In the genomic region with DNA sequence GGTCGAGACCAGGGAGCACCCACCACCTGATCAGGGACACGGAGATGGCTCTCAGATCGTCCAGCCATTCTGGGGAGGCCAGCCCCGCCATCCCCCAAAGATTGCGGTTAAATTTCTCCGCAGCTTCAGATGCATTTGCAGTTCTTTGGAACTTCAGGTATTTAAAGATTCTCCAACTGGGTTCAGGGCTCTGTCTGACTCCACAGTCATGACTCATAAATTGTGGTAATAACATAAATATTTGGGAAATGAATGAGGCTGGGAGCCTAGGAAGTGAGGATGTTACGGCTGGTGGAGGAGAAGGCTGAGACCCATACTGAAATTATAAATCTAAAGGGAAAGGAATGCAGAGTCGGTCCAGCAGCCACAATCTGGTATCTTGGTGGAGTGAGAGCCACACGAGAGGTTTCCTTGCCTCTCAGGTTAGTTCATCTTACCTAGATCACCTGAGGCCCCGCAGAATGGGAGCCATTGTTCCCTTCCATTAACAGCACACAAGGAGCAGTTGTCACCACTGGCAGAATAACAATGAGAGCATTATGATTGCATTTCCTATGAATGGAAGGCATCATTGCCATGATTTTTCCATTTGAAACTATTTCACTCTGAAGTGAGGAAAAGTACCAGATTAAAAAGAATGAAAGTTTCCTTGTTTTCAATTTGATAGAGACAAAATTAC, we compare ENCODE assay signal across 11 cellular contexts. TPM values are rescaled to one million over a fixed set of nuclear protein-coding genes. Genes with fewer than 3 reads are reported as not detected.
DNase-seq lines count a peak whose midpoint lies in the region; ATAC-seq and TF ChIP-seq lines count a peak whose summit lies in the region.
"Had no signal": no experiment of that assay in that cellular context is flagged by ENCODE, and none has a peak within 500 bp of the region (broad histone marks: within the 10 kb centered on the region; RNA-seq: fewer than 3 reads in every experiment).

No MANE protein-coding gene starts in this region.

- H3K4me3 ChIP-seq in ACC112 (ENCODE audit: low read depth, low read length) (peak overlapping the region; percentile 55), iPS DF 6.9 (ENCODE audit: low read length) (no peak overlapping the region), spleen (no peak overlapping the region)

- peak overlapping the region; percentile 79 for H2AFZ ChIP-seq in ACC112 (ENCODE audit: low read length, unreplicated experiment)

- peak overlapping the region; percentile 86 for H3K27ac ChIP-seq in ACC112 (ENCODE audit: low read depth, low read length)
- H3K27ac ChIP-seq in iPS DF 6.9 (ENCODE audit: low read length): peak overlapping the region; percentile 88
- H3K27ac ChIP-seq in spleen: no peak overlapping the region

- DNase-seq in HT1080 (ENCODE audit: low read depth): peak; percentile 98
- peak; percentile 97 for DNase-seq in amniotic epithelial cell (ENCODE audit: low read depth)
- DNase-seq in iPS DF 6.9 (ENCODE audit: low read depth, low spot score): peak; percentile 94
- DNase-seq in spleen: no peak
- DNase-seq in cerebellar nuclear complex (lab: John Stamatoyannopoulos, UW): no peak
- DNase-seq in cardiac septum (ENCODE audit: low spot score): no peak
- DNase-seq: CD8-positive, alpha-beta T cell; effector memory CD4-positive, alpha-beta T cell; stimulated activated naive CD8-positive, alpha-beta T cell treated with anti-CD3 and anti-CD28 coated beads, Interleukin-15, amount 100 ng/mL, for 72 hours had no signal

- H3K9me3 ChIP-seq in iPS DF 6.9 (ENCODE audit: control insufficient read depth, insufficient read depth, low read length) (no peaks in the 10 kb centered on the region), spleen (no peaks in the 10 kb centered on the region)

- no peak for TF ChIP-seq CTCF in spleen (IDR thresholded peaks at IDR 0.05 in 8 of 11, conservative IDR thresholded peaks at IDR 0.05 in 3 of 11)

- no CpG with 5 or more reads among the region's 10 CpGs for WGBS in iPS DF 6.9 (ENCODE audit: insufficient coverage, insufficient read length)
- WGBS in spleen, 5 donors: 77 to 88% (median 83%) methylated on average over 10 of the region's 10 CpGs

- H3K4me1 ChIP-seq in ACC112 (ENCODE audit: control insufficient read depth, insufficient read depth, low read length, unreplicated experiment): peaks cover 23% of the 10 kb centered on the region
- peaks cover 14% of the 10 kb centered on the region for H3K4me1 ChIP-seq in iPS DF 6.9 (ENCODE audit: control insufficient read depth, insufficient read depth, low read length)
- no peaks in the 10 kb centered on the region for H3K4me1 ChIP-seq in spleen

- intact Hi-C loops in spleen (cut with DNase I; ENCODE audit: low total_unique reads): no loop called here
- intact Hi-C loops in cardiac septum (cut with DNase I): no loop called here

- TF ChIP-seq POLR2A in spleen (IDR thresholded peaks at IDR 0.05): no peak

- no peaks in the 10 kb centered on the region for H3K79me2 ChIP-seq in ACC112 (ENCODE audit: control insufficient read depth, insufficient read depth, low read length, unreplicated experiment)

- no peak for ATAC-seq in GM19023 (IDR thresholded peaks at IDR 0.05; ENCODE audit: unreplicated experiment)
- ATAC-seq: CD8-positive, alpha-beta T cell had no signal

- H3K36me3 ChIP-seq in ACC112 (ENCODE audit: insufficient read depth, low read length): no peaks in the 10 kb centered on the region
- no peaks in the 10 kb centered on the region for H3K36me3 ChIP-seq in iPS DF 6.9 (ENCODE audit: control insufficient read depth, insufficient read depth, low read length)
- no peaks in the 10 kb centered on the region for H3K36me3 ChIP-seq in spleen

- no peaks in the 10 kb centered on the region for H3K27me3 ChIP-seq in ACC112 (ENCODE audit: insufficient read depth, low read length)
- H3K27me3 ChIP-seq in iPS DF 6.9 (ENCODE audit: control insufficient read depth, insufficient read depth, low read length): no peaks in the 10 kb centered on the region
- no peaks in the 10 kb centered on the region for H3K27me3 ChIP-seq in spleen (replicated peaks in 1 of 7)

RNA-seq across cellular contexts. Expression of gene DNAJB6, which starts 26.7 kb away (rescaled TPM):
- 153 and 196 TPM in 2 replicates for total RNA-seq in HT1080 (2014; rRNA removed; shearing (Covaris generic))
- 256 and 307 TPM in 2 replicates for polyA plus RNA-seq in HT1080 (2015; cell fraction: cytosol; rRNA removed)
- 275 and 276 TPM in 2 replicates for polyA plus RNA-seq in HT1080 (2015; cell fraction: nucleus; rRNA removed)
- total RNA-seq in spleen (100 to 1,000 TPM in 2 of 7 donors, 10 to 100 TPM in 5; 84.8 to 115 (median 95.9) TPM), cardiac septum (171 TPM)
- 10 to 100 TPM; 37.7 to 70.8 (median 49.5) TPM for polyA plus RNA-seq in spleen

Comparison
In these comparisons a context has a peak if more than half of its experiments do, and no peak if none do; other contexts are left out.
1. H3K27ac ChIP-seq: peak in ACC112 (single experiment) and iPS DF 6.9 (single experiment); none in spleen (0 of 8).
2. DNase-seq: peak in HT1080 (single experiment), amniotic epithelial cell (single experiment) and iPS DF 6.9 (single experiment); none in spleen (single experiment), cerebellar nuclear complex (0 of 2) and cardiac septum (single experiment).